In the genomic region with DNA sequence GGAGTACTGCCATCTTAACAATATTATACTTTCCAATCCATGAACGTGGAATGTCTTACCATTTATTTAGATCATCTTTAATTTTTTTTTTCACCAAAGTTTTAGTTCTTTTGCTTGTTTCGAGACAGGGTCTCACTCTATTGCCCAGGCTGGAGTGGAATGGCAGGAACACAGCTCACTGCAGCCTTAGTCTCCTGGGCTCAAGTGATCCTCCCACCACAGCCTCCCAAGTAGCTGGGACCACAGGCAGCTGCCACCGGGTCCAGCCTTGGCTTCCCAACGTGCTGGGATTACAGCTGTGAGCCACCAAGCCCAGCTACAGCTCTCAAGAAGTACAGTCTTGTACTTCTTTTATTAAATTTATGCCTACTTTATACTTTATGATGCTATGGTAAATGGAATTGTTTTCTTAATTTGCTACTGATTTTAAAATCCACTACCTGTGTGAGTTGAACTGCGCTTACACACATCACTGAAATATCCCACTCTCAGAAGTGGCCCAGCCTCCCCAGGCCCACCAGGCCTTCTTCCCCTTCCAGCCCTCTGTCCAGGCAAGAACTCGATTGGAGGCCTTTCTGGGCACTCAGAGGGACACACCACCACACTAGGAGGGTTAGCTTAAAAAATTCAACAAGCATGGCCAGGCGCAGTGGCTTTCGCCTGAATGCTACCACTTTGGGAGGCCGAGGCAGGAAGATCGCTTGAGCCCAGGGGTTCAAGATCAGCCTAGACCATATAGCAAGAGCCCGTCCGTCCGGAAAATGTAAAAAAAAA, we compare ENCODE assay signal across 8 cellular contexts. TPM values are rescaled to one million over a fixed set of nuclear protein-coding genes. Genes with fewer than 3 reads are reported as not detected.
A peak's percentile ranks its signal among the peaks of the same experiment; 100 is the strongest.
DNase-seq lines count a peak whose midpoint lies in the region; ATAC-seq and TF ChIP-seq lines count a peak whose summit lies in the region.

No MANE protein-coding gene starts in this region.

- no peak for DNase-seq in activated CD4-positive, alpha-beta T cell treated with anti-CD3 and anti-CD28 coated beads for 36 hours
- no peak for DNase-seq in activated CD4-positive, alpha-beta T cell treated with anti-CD3 and anti-CD28 coated beads for 4 hours
- no peak for DNase-seq in kidney epithelial cell (ENCODE audit: low read depth)
- DNase-seq in COLO668 (lab: John Stamatoyannopoulos, UW; ENCODE audit: unreplicated experiment), result no peak
- DNase-seq in NCI-H345 (lab: John Stamatoyannopoulos, UW), result no peak

- peak overlapping the region; percentile 68 for H3K4me3 ChIP-seq in kidney epithelial cell (ENCODE audit: low read depth, low read length)

- no peaks in the 10 kb centered on the region for H3K27me3 ChIP-seq in kidney epithelial cell (ENCODE audit: control insufficient read depth, insufficient read depth, low read length)

- ATAC-seq in activated CD4-positive, alpha-beta T cell treated with anti-CD3 and anti-CD28 coated beads for 36 hours, result no peak
- no peak for ATAC-seq in HG03039 (IDR thresholded peaks at IDR 0.05; ENCODE audit: unreplicated experiment)

- POLR2A ChIA-PET in activated CD4-positive, alpha-beta T cell treated with anti-CD3 and anti-CD28 coated beads for 36 hours (lab: Charles Lee), result interaction anchor here (0.6 kb wide), 3 partner anchors 41 to 247 kb away, joined by 6 to 15 read pairs (median 7); no protein-coding TSS in a partner anchor

- intact Hi-C loops in activated CD4-positive, alpha-beta T cell treated with anti-CD3 and anti-CD28 coated beads for 36 hours (cut with DNase I, micrococcal nuclease), result loop anchor here (2.0 to 5.0 kb wide), 5 partner anchors 47 to 642 kb away; a partner anchor contains a TSS

- H3K4me3 Mint-ChIP-seq in activated CD4-positive, alpha-beta T cell treated with anti-CD3 and anti-CD28 coated beads for 36 hours, result peak overlapping the region; percentile 95
- peak overlapping the region; percentile 100 for H3K4me3 Mint-ChIP-seq in activated naive CD8-positive, alpha-beta T cell

- peaks cover 20% of the 10 kb centered on the region for H3K36me3 Mint-ChIP-seq in activated CD4-positive, alpha-beta T cell treated with anti-CD3 and anti-CD28 coated beads for 36 hours (ENCODE audit: low read depth)
- peaks cover 2% of the 10 kb centered on the region for H3K36me3 Mint-ChIP-seq in activated naive CD8-positive, alpha-beta T cell

- CTCF ChIA-PET in activated CD4-positive, alpha-beta T cell treated with anti-CD3 and anti-CD28 coated beads for 36 hours (lab: Charles Lee), result interaction anchor here (0.6 to 2.4 kb wide), 7 partner anchors 14 to 943 kb away, joined by 3 to 13 read pairs (median 3); no protein-coding TSS in a partner anchor

- peaks cover 39% of the 10 kb centered on the region for H3K4me1 Mint-ChIP-seq in activated CD4-positive, alpha-beta T cell treated with anti-CD3 and anti-CD28 coated beads for 36 hours
- peaks cover 36% of the 10 kb centered on the region for H3K4me1 Mint-ChIP-seq in activated naive CD8-positive, alpha-beta T cell (ENCODE audit: low read depth)

- peak overlapping the region; percentile 99 for H3K27ac Mint-ChIP-seq in activated CD4-positive, alpha-beta T cell treated with anti-CD3 and anti-CD28 coated beads for 36 hours
- H3K27ac Mint-ChIP-seq in activated naive CD8-positive, alpha-beta T cell, result peak overlapping the region; percentile 99

- no peaks in the 10 kb centered on the region for H3K9me3 Mint-ChIP-seq in activated CD4-positive, alpha-beta T cell treated with anti-CD3 and anti-CD28 coated beads for 36 hours (ENCODE audit: low read depth)
- no peaks in the 10 kb centered on the region for H3K9me3 Mint-ChIP-seq in activated naive CD8-positive, alpha-beta T cell (ENCODE audit: low read depth)

- peaks cover 1% of the 10 kb centered on the region for H3K36me3 ChIP-seq in kidney epithelial cell (ENCODE audit: control insufficient read depth, insufficient read depth, low read length)

- peak overlapping the region; percentile 97 for H3K27ac ChIP-seq in temporal lobe (ENCODE audit: low read depth, low read length)

- H3K27me3 Mint-ChIP-seq in activated CD4-positive, alpha-beta T cell treated with anti-CD3 and anti-CD28 coated beads for 36 hours, result no peaks in the 10 kb centered on the region
- H3K27me3 Mint-ChIP-seq in activated naive CD8-positive, alpha-beta T cell, result no peaks in the 10 kb centered on the region

- TF ChIP-seq CTCF in kidney epithelial cell (IDR thresholded peaks at IDR 0.05; ENCODE audit: insufficient read depth, low read length, poor library complexity, severe bottlenecking), result no peak

RNA-seq across cellular contexts. Expression of a gene that starts 1.0 kb away (rescaled TPM):
- total RNA-seq in activated CD4-positive, alpha-beta T cell treated with anti-CD3 and anti-CD28 coated beads for 36 hours, result 10 to 100 TPM; 53.1 to 55.5 TPM
- 128 and 146 TPM in 2 replicates for total RNA-seq in kidney epithelial cell
- 25.8 TPM for total RNA-seq in temporal lobe

RNA-seq across cellular contexts. Expression of a gene that starts 40.1 kb away (rescaled TPM):
- 1 to 10 TPM; 2.2 to 2.7 TPM for total RNA-seq in activated CD4-positive, alpha-beta T cell treated with anti-CD3 and anti-CD28 coated beads for 36 hours
- total RNA-seq in kidney epithelial cell (5.7 and 9.1 TPM in 2 replicates), temporal lobe (13.8 TPM)

RNA-seq across cellular contexts. Expression of a gene that starts 45.0 kb away (rescaled TPM):
- 10 to 100 TPM; 51.2 to 64.3 TPM for total RNA-seq in activated CD4-positive, alpha-beta T cell treated with anti-CD3 and anti-CD28 coated beads for 36 hours
- total RNA-seq in kidney epithelial cell, result 68.4 and 76.1 TPM in 2 replicates
- total RNA-seq in temporal lobe, result 15.7 TPM

RNA-seq across cellular contexts. Expression of a gene that starts 49.7 kb away (rescaled TPM):
- not detected for total RNA-seq in activated CD4-positive, alpha-beta T cell treated with anti-CD3 and anti-CD28 coated beads for 36 hours
- not detected in 2 replicates for total RNA-seq in kidney epithelial cell
- not detected for total RNA-seq in temporal lobe
